ENCODE assay signal across 8 cellular contexts in genomic region chr12:57474862-57475261, GRCh38. TPM values are rescaled to one million over a fixed set of nuclear protein-coding genes. Genes with fewer than 3 reads are reported as not detected.
DNase-seq lines count a peak whose midpoint lies in the region; ATAC-seq, FAIRE-seq and TF ChIP-seq lines count a peak whose summit lies in the region.
"Had no signal": no experiment of that assay in that cellular context is flagged by ENCODE, and none has a peak within 500 bp of the region (broad histone marks: within the 10 kb centered on the region; RNA-seq: fewer than 3 reads in every experiment).

No MANE protein-coding gene starts in this region.

- peaks cover 17% of the 10 kb centered on the region for H3K4me1 ChIP-seq in mesenchymal stem cell (ENCODE audit: control insufficient read depth, insufficient read depth, low read depth, low read length)

- H2AFZ ChIP-seq in mesenchymal stem cell (ENCODE audit: low read depth, low read length): no peak overlapping the region

- H3K4me2 ChIP-seq in mesenchymal stem cell (ENCODE audit: low read length, poor library complexity, severe bottlenecking): peak overlapping the region; percentile 72

- H3K27ac Mint-ChIP-seq in T-helper 17 cell: peak overlapping the region; percentile 88

- no peak overlapping the region for H2BK12ac ChIP-seq in mesenchymal stem cell (ENCODE audit: low read length in 2 of 2)

- DNase-seq in GM12891 (ENCODE audit: insufficient read length, low spot score) (no peak), T-helper 17 cell (no peak), mesenchymal stem cell (no peak), globus pallidus (ENCODE audit: low spot score) (no peak), NCI-H128 (lab: John Stamatoyannopoulos, UW; ENCODE audit: unreplicated experiment) (no peak), iPS-NIHi7 (ENCODE audit: extremely low spot score) (no peak)
- DNase-seq: midbrain, NCI-H1048 had no signal

- H3K9ac ChIP-seq in mesenchymal stem cell (ENCODE audit: low read length): no peak overlapping the region

- no peak overlapping the region for H3K4ac ChIP-seq in mesenchymal stem cell (ENCODE audit: low read depth in 1 of 2, low read length in 2 of 2)

- peaks cover 16% of the 10 kb centered on the region for H3K36me3 Mint-ChIP-seq in T-helper 17 cell (ENCODE audit: low read depth)

- H3K4me3 ChIP-seq in mesenchymal stem cell (ENCODE audit: insufficient read depth in 1 of 2, low read depth in 1 of 2, low read length in 2 of 2): no peak overlapping the region

- peak overlapping the region; percentile 75 for H3K4me3 Mint-ChIP-seq in T-helper 17 cell

- no peak overlapping the region for H3K18ac ChIP-seq in mesenchymal stem cell (ENCODE audit: low read depth in 1 of 2, low read length in 2 of 2)

- no peaks in the 10 kb centered on the region for H3K79me1 ChIP-seq in mesenchymal stem cell (replicated peaks; ENCODE audit: low read length, poor library complexity, severe bottlenecking)

- no peak overlapping the region for H2AK5ac ChIP-seq in mesenchymal stem cell (ENCODE audit: low read length, severe bottlenecking)

- H3K27me3 Mint-ChIP-seq in T-helper 17 cell: no peaks in the 10 kb centered on the region

- H3K14ac ChIP-seq in mesenchymal stem cell (ENCODE audit: low read length in 2 of 2): no peak overlapping the region

- H3K27me3 ChIP-seq in mesenchymal stem cell (ENCODE audit: control insufficient read depth in 1 of 2, insufficient read depth in 1 of 2, low read length in 2 of 2): peaks cover 78 to 98% of the 10 kb centered on the region in 2 experiments

- H4K91ac ChIP-seq in mesenchymal stem cell (ENCODE audit: low read length): no peak overlapping the region

- H3K9me3 ChIP-seq in T-helper 17 cell (ENCODE audit: control insufficient read depth, low read length, poor library complexity, severe bottlenecking) (no peaks in the 10 kb centered on the region), mesenchymal stem cell (ENCODE audit: control insufficient read depth, low read length) (no peaks in the 10 kb centered on the region)

- no peak overlapping the region for H2BK15ac ChIP-seq in mesenchymal stem cell (ENCODE audit: low read depth, poor library complexity, severe bottlenecking)

- peaks cover 64% of the 10 kb centered on the region for H3K4me1 Mint-ChIP-seq in T-helper 17 cell

- no peak overlapping the region for H4K8ac ChIP-seq in mesenchymal stem cell (ENCODE audit: low read length)

- H3K36me3 ChIP-seq in mesenchymal stem cell (ENCODE audit: control insufficient read depth in 1 of 2, insufficient read depth in 2 of 2, low read depth in 1 of 2, low read length in 2 of 2): no peaks in the 10 kb centered on the region

- H2BK5ac ChIP-seq in mesenchymal stem cell (ENCODE audit: low read depth, low read length, poor library complexity, severe bottlenecking): no peak overlapping the region

- WGBS in mesenchymal stem cell: 67% methylated on average over 7 of the region's 7 CpGs

- peak; percentile 45 for FAIRE-seq in GM12891 (lab: Jason Lieb, UNC)

- H2BK120ac ChIP-seq in mesenchymal stem cell (ENCODE audit: low read depth, low read length): no peak overlapping the region

- no peak for ATAC-seq in T-helper 17 cell

- H3K27ac ChIP-seq in mesenchymal stem cell (ENCODE audit: low read length, poor library complexity, severe bottlenecking): no peak overlapping the region

- H3K23ac ChIP-seq in mesenchymal stem cell (ENCODE audit: low read length in 2 of 2): peak overlapping the region in 1 of 2 experiments; percentile 76

- no peak for TF ChIP-seq POLR2A in GM12891 (IDR thresholded peaks at IDR 0.05; ENCODE audit: low read depth, low read length)

TF ChIP-seq in GM12891, 5 proteins besides CTCF, POLR2A, EP300 and RAD21:
- no peak for TF ChIP-seq POLR2AphosphoS5 (IDR thresholded peaks at IDR 0.05; ENCODE audit: low read depth, low read length)
- no peak for TF ChIP-seq POU2F2 (IDR thresholded peaks at IDR 0.05; ENCODE audit: low read depth, low read length)
- no peak for TF ChIP-seq TAF1 (IDR thresholded peaks at IDR 0.05; ENCODE audit: low read depth, low read length)
- TF ChIP-seq SPI1 (IDR thresholded peaks at IDR 0.05; ENCODE audit: low read depth, low read length): no peak
- TF ChIP-seq PAX5 (IDR thresholded peaks at IDR 0.05; ENCODE audit: insufficient read depth, low read length, severe bottlenecking): no peak
TF ChIP-seq in GM12891: peak in this region for 0.

RNA-seq across cellular contexts. Expression of gene ARHGAP9, which starts 4.8 kb away (rescaled TPM):
- 71.0 TPM for polyA plus RNA-seq in GM12891 (2012; ENCODE audit: low read depth, missing spikeins)
- 100 to 1,000 TPM; 225 to 295 TPM for total RNA-seq in T-helper 17 cell
- 0.07 TPM for polyA plus RNA-seq in mesenchymal stem cell (2013, experiment 1 of 2)
- polyA plus RNA-seq in mesenchymal stem cell (2013, experiment 2 of 2): 0.12 TPM

RNA-seq across cellular contexts. Expression of gene MARS1, which starts 13.0 kb away (rescaled TPM):
- polyA plus RNA-seq in GM12891 (2012; ENCODE audit: low read depth, missing spikeins): 93.4 TPM
- 100 to 1,000 TPM; 175 to 180 TPM for total RNA-seq in T-helper 17 cell
- 410 TPM for polyA plus RNA-seq in mesenchymal stem cell (2013, experiment 1 of 2)
- 418 TPM for polyA plus RNA-seq in mesenchymal stem cell (2013, experiment 2 of 2)

RNA-seq across cellular contexts. Expression of gene GLI1, which starts 15.3 kb away (rescaled TPM):
- 0.42 TPM for polyA plus RNA-seq in GM12891 (2012; ENCODE audit: low read depth, missing spikeins)
- under 1 TPM; 0.10 to 0.22 TPM for total RNA-seq in T-helper 17 cell
- 4.8 TPM for polyA plus RNA-seq in mesenchymal stem cell (2013, experiment 1 of 2)
- 3.2 TPM for polyA plus RNA-seq in mesenchymal stem cell (2013, experiment 2 of 2)

RNA-seq across cellular contexts. Expression of gene INHBE, which starts 19.8 kb away (rescaled TPM):
- 0.41 TPM for polyA plus RNA-seq in GM12891 (2012; ENCODE audit: low read depth, missing spikeins)
- not detected for total RNA-seq in T-helper 17 cell
- 1.5 TPM for polyA plus RNA-seq in mesenchymal stem cell (2013, experiment 1 of 2)
- 1.7 TPM for polyA plus RNA-seq in mesenchymal stem cell (2013, experiment 2 of 2)

RNA-seq across cellular contexts. Expression of gene INHBC, which starts 40.3 kb away (rescaled TPM):
- 0.15 TPM for polyA plus RNA-seq in GM12891 (2012; ENCODE audit: low read depth, missing spikeins)
- total RNA-seq in T-helper 17 cell: not detected
- 0.04 TPM for polyA plus RNA-seq in mesenchymal stem cell (2013, experiment 1 of 2)
- polyA plus RNA-seq in mesenchymal stem cell (2013, experiment 2 of 2): not detected
